7 cellular contexts compared by ENCODE assay signal in the genomic region with DNA sequence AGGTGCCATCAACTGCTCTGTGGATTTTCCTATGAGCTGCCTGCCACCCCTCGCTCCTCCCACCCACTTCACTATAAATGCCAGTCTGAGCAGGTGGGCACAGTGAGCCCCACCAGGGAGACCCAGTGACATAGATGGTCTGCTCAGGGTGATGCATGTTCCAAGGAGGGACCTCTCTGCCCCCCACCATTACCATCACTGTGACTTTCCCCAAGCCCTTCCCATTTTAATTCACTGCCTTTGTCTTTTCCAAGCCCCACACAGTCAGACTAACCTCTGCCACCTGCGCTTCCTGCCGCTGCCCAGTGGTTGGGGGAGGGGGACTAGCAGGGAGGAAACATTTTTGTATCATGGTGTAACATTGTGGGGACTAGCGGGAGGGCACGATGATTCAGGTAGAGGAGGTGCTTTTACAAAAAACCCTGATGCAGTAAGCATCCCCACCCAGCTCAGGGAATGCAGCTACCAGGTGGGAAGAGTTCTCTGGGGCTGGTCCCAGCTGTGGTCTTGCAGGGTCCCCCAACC. TPM values are rescaled to one million over a fixed set of nuclear protein-coding genes. Genes with fewer than 3 reads are reported as not detected.
A peak's percentile ranks its signal among the peaks of the same experiment; 100 is the strongest.
DNase-seq lines count a peak whose midpoint lies in the region; ATAC-seq and TF ChIP-seq lines count a peak whose summit lies in the region.

No MANE protein-coding gene starts in this region.

- peaks cover 99% of the 10 kb centered on the region for H3K36me3 Mint-ChIP-seq in stimulated activated effector memory CD8-positive, alpha-beta T cell treated with anti-CD3 and anti-CD28 coated beads, Interleukin-12 subunit alpha, Interleukin-12 subunit beta, amount 100 ng/mL, for 72 hours

- BruUV-seq in OCI-LY7 (replicated peaks; lab: Mats Ljungman, UMichigan), result no TSS peak

- H3K4me2 ChIP-seq in OCI-LY7 (ENCODE audit: low read length), result peak overlapping the region; percentile 89

- H3K9me3 Mint-ChIP-seq in stimulated activated effector memory CD8-positive, alpha-beta T cell treated with anti-CD3 and anti-CD28 coated beads, Interleukin-12 subunit alpha, Interleukin-12 subunit beta, amount 100 ng/mL, for 72 hours, result no peaks in the 10 kb centered on the region

- intact Hi-C loops in OCI-LY7 (cut with micrococcal nuclease; ENCODE audit: unreplicated experiment), result no loop called here

- no peaks in the 10 kb centered on the region for H3K9me3 ChIP-seq in OCI-LY7 (ENCODE audit: low read length)

- H3K36me3 ChIP-seq in OCI-LY7 (ENCODE audit: insufficient read depth, low read length), result peaks cover 22% of the 10 kb centered on the region; the same call in 1 of the 2 replicates

- peaks cover 78% of the 10 kb centered on the region for H3K4me1 ChIP-seq in OCI-LY7 (ENCODE audit: insufficient read depth, low read length, poor library complexity, severe bottlenecking)

- H3K27ac ChIP-seq in OCI-LY7 (ENCODE audit: low read depth, low read length, poor library complexity, severe bottlenecking), result peak overlapping the region; percentile 88

- peaks cover 48% of the 10 kb centered on the region; the same call in 1 of the 2 replicates for H3K79me2 ChIP-seq in OCI-LY7 (ENCODE audit: insufficient read depth, low read depth, low read length)

- peak overlapping the region; percentile 98 for H3K4me3 Mint-ChIP-seq in stimulated activated effector memory CD8-positive, alpha-beta T cell treated with anti-CD3 and anti-CD28 coated beads, Interleukin-12 subunit alpha, Interleukin-12 subunit beta, amount 100 ng/mL, for 72 hours

- CTCF ChIA-PET in OCI-LY7 (lab: Charles Lee; ENCODE audit: unreplicated experiment) (interaction anchor here (1.8 to 5.7 kb wide), 2 partner anchors 12 to 13 kb away, joined by 9 to 90 read pairs; no protein-coding TSS in a partner anchor), GM10248 (lab: Yijun Ruan, JAX) (interaction anchor here (1.1 to 17.7 kb wide), 5 partner anchors 8 to 163 kb away, joined by 3 to 316 read pairs (median 32); no protein-coding TSS in a partner anchor)

- peak overlapping the region; percentile 3; the same call in 1 of the 2 replicates for H2AFZ ChIP-seq in OCI-LY7 (ENCODE audit: low read length)

- H3K4me3 ChIP-seq in OCI-LY7 (ENCODE audit: low read depth, low read length, poor library complexity, severe bottlenecking) (peak overlapping the region; percentile 81), epithelial cell of esophagus (ENCODE audit: low read length) (no peak overlapping the region)

- H3K27ac Mint-ChIP-seq in stimulated activated effector memory CD8-positive, alpha-beta T cell treated with anti-CD3 and anti-CD28 coated beads, Interleukin-12 subunit alpha, Interleukin-12 subunit beta, amount 100 ng/mL, for 72 hours, result peak overlapping the region; percentile 100

- no peaks in the 10 kb centered on the region for H4K20me1 ChIP-seq in OCI-LY7 (ENCODE audit: insufficient read depth, low read length)

- no peaks in the 10 kb centered on the region for H3K9me2 ChIP-seq in OCI-LY7 (ENCODE audit: insufficient read depth, low read length)

- peak; percentile 25 for ATAC-seq in stimulated activated effector memory CD8-positive, alpha-beta T cell treated with anti-CD3 and anti-CD28 coated beads, Interleukin-12 subunit alpha, Interleukin-12 subunit beta, amount 100 ng/mL, for 72 hours

- peaks cover 52% of the 10 kb centered on the region for H3K4me1 Mint-ChIP-seq in stimulated activated effector memory CD8-positive, alpha-beta T cell treated with anti-CD3 and anti-CD28 coated beads, Interleukin-12 subunit alpha, Interleukin-12 subunit beta, amount 100 ng/mL, for 72 hours

- DNase-seq in OCI-LY7 (ENCODE audit: low spot score), result peak; percentile 77
- peak; percentile 73 for DNase-seq in activated CD8-positive, alpha-beta memory T cell treated with anti-CD3 and anti-CD28 coated beads, Interleukin-2, amount 50 U/mL, for 4 hours
- DNase-seq in epithelial cell of esophagus (ENCODE audit: low read depth), result peak; percentile 5
- peak in 1 of 2 donors; percentile 57 for DNase-seq in stimulated activated effector memory CD8-positive, alpha-beta T cell treated with anti-CD3 and anti-CD28 coated beads, Interleukin-12 subunit alpha, Interleukin-12 subunit beta, amount 100 ng/mL, for 72 hours (ENCODE audit: low spot score in 2 of 2)
- DNase-seq in GM10248 (ENCODE audit: extremely low spot score), result no peak
- DNase-seq in germinal center (ENCODE audit: low spot score), result no peak
- no peak for DNase-seq in NCI-H1105 (lab: John Stamatoyannopoulos, UW)

- TF ChIP-seq CTCF in OCI-LY7 (conservative IDR thresholded peaks at IDR 0.05; ENCODE audit: low read length) (no peak), epithelial cell of esophagus (IDR thresholded peaks at IDR 0.05; ENCODE audit: insufficient read depth, low read depth, low read length, missing control alignments) (no peak), GM10248 (IDR thresholded peaks at IDR 0.05; ENCODE audit: control extremely low read depth, extremely low read depth, low read depth, missing control alignments) (no peak)

- POLR2A ChIA-PET in OCI-LY7 (lab: Charles Lee) (interaction anchor here (0.9 to 19.1 kb wide), 6 partner anchors 10 to 316 kb away, joined by 3 to 666 read pairs (median 5); partner anchors contain the start of gene PRSS2), GM10248 (lab: Yijun Ruan, JAX) (interaction anchor here (3.9 kb wide), 1 partner anchor 13 kb away, joined by 21 read pairs; no protein-coding TSS in a partner anchor)

RNA-seq across cellular contexts. Expression of gene PRSS2, which starts 24.6 kb away (rescaled TPM):
- 0.23 and 0.60 TPM in 2 replicates for total RNA-seq in OCI-LY7 (2014; rRNA removed; shearing (Covaris generic))
- 1.1 TPM in 2 replicates for total RNA-seq in OCI-LY7 (2022)

RNA-seq across cellular contexts. Expression of gene PRSS1, which starts 46.1 kb away (rescaled TPM):
- total RNA-seq in OCI-LY7 (2014; rRNA removed; shearing (Covaris generic)), result not detected in 2 replicates
- total RNA-seq in OCI-LY7 (2022), result not detected in 2 replicates

RNA-seq across cellular contexts. Expression of gene EPHB6, which starts 59.5 kb away (rescaled TPM):
- 0.15 and 0.41 TPM in 2 replicates for total RNA-seq in OCI-LY7 (2014; rRNA removed; shearing (Covaris generic))
- total RNA-seq in OCI-LY7 (2022), result 0.33 and 0.57 TPM in 2 replicates

Comparison
In these comparisons a context has a peak if more than half of its experiments do, and no peak if none do; other contexts are left out.
1. DNase-seq: peak in OCI-LY7 (single experiment), activated CD8-positive, alpha-beta memory T cell treated with anti-CD3 and anti-CD28 coated beads, Interleukin-2, amount 50 U/mL, for 4 hours (single experiment) and epithelial cell of esophagus (single experiment); none in GM10248 (single experiment), germinal center (single experiment) and NCI-H1105 (single experiment).